Comparison of ENCODE assay signal across 19 cellular contexts in the genomic region with DNA sequence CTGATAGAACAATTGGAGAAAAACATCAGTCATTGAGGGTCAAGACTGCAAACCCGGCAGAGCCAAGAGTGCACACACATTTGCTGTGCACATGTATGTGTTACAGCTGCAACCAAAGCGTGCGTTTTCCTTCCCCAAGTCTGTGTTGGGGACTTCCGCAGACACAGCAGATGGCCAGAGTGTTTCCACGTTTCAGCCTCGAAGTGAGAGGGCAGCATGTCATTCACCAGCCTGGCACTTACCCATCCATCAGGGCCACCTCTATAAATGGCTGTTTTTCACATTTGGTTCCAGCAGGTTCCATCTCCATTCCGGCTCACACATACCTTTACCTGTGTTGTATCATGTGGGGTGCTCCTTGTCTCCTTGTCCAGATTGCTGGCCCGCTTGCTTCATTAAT.
DNase-seq lines count a peak whose midpoint lies in the region; ATAC-seq, FAIRE-seq and TF ChIP-seq lines count a peak whose summit lies in the region.
"Had no signal": no experiment of that assay in that cellular context is flagged by ENCODE, and none has a peak within 500 bp of the region (broad histone marks: within the 10 kb centered on the region; RNA-seq: fewer than 3 reads in every experiment).

No MANE protein-coding gene starts in this region.

- no peaks in the 10 kb centered on the region for H3K9me3 Mint-ChIP-seq in WTC11
- no peaks in the 10 kb centered on the region for H3K9me3 Mint-ChIP-seq in progenitor cell of endocrine pancreas (ENCODE audit: low read depth)
- H3K9me3 Mint-ChIP-seq: CD8-positive, alpha-beta memory T cell had no signal

- H3K27me3 ChIP-seq in HUES48 (ENCODE audit: control insufficient read depth, insufficient read depth, low read length) = no peaks in the 10 kb centered on the region
- peaks cover 15% of the 10 kb centered on the region for H3K27me3 ChIP-seq in iPS-15b (ENCODE audit: control insufficient read depth, insufficient read depth, low read length)

- ATAC-seq in WTC11 = peak; percentile 15
- ATAC-seq: HCT116, HepG2 had no signal

- H3K4me3 Mint-ChIP-seq in WTC11 (no peak overlapping the region), progenitor cell of endocrine pancreas (ENCODE audit: low read depth) (no peak overlapping the region)
- H3K4me3 Mint-ChIP-seq: CD8-positive, alpha-beta memory T cell had no signal

- H3K9ac ChIP-seq in HUES48 (ENCODE audit: low read depth, low read length) (no peak overlapping the region), iPS-15b (ENCODE audit: low read depth, low read length) (no peak overlapping the region)

- H3K9me3 ChIP-seq in HUES48 (ENCODE audit: control insufficient read depth, insufficient read depth, low read length) (no peaks in the 10 kb centered on the region), iPS-15b (ENCODE audit: control insufficient read depth, insufficient read depth, low read length) (no peaks in the 10 kb centered on the region)

- FAIRE-seq in H54 (lab: Jason Lieb, UNC) = peak; percentile 20
- FAIRE-seq: HepG2 had no signal

- H3K4me3 ChIP-seq in HUES48 (ENCODE audit: low read depth, low read length) (no peak overlapping the region), iPS-15b (ENCODE audit: low read depth, low read length) (peak overlapping the region; percentile 4)
- H3K4me3 ChIP-seq: SK-N-MC had no signal

- H3K36me3 Mint-ChIP-seq in WTC11 (no peaks in the 10 kb centered on the region), progenitor cell of endocrine pancreas (ENCODE audit: insufficient read depth) (no peaks in the 10 kb centered on the region)

- H3K27ac Mint-ChIP-seq in WTC11 (peak overlapping the region; percentile 77), progenitor cell of endocrine pancreas (no peak overlapping the region)
- H3K27ac Mint-ChIP-seq: CD8-positive, alpha-beta memory T cell had no signal

- peaks cover 73% of the 10 kb centered on the region for H3K4me1 Mint-ChIP-seq in WTC11
- peaks cover 1% of the 10 kb centered on the region for H3K4me1 Mint-ChIP-seq in progenitor cell of endocrine pancreas (ENCODE audit: low read depth)

- DNase-seq in H54 (ENCODE audit: insufficient read length, low spot score) = no peak
- no peak for DNase-seq in WTC11 (ENCODE audit: low spot score)
- no peak for DNase-seq in NCI-H2196 (lab: John Stamatoyannopoulos, UW; ENCODE audit: unreplicated experiment)
- no peak for DNase-seq in progenitor cell of endocrine pancreas (ENCODE audit: low spot score, unreplicated experiment)
- DNase-seq in NCI-H2196 treated with DMSO at 0.1 percent for 48 hours (lab: John Stamatoyannopoulos, UW; ENCODE audit: unreplicated experiment) = no peak
- DNase-seq: ACHN; CD8-positive, alpha-beta memory T cell; DMS79; KBM-7; NCI-H1105 treated with DMSO at 0.1 percent for 48 hours; NCI-H1930; NCI-H446 treated with DMSO at 0.1 percent for 48 hours; NCI-H774; SHP77 had no signal

- H3K36me3 ChIP-seq in HUES48 (ENCODE audit: control insufficient read depth, insufficient read depth, low read length) (no peaks in the 10 kb centered on the region), iPS-15b (ENCODE audit: control insufficient read depth, insufficient read depth, low read length) (no peaks in the 10 kb centered on the region)

- POLR2A ChIA-PET in WTC11 (lab: Charles Lee) = interaction anchor here (0.7 kb wide), 1 partner anchor 8 kb away, joined by 5 read pairs; no protein-coding TSS in a partner anchor

- TF ChIP-seq CTCF in WTC11 (IDR thresholded peaks at IDR 0.05) (no peak), progenitor cell of endocrine pancreas (IDR thresholded peaks at IDR 0.05; ENCODE audit: unreplicated experiment) (no peak)

- TF ChIP-seq POLR2A in H54 (IDR thresholded peaks at IDR 0.05; ENCODE audit: low read depth, low read length) = no peak

- CTCF ChIA-PET in WTC11 (lab: Charles Lee) = no interaction called here

- peak overlapping the region; percentile 68 for H3K27ac ChIP-seq in HUES48 (ENCODE audit: low read depth, low read length)
- H3K27ac ChIP-seq: SK-N-MC had no signal

- peaks cover 6% of the 10 kb centered on the region for H3K27me3 Mint-ChIP-seq in WTC11 (ENCODE audit: low read depth)
- H3K27me3 Mint-ChIP-seq in progenitor cell of endocrine pancreas = peaks cover 54% of the 10 kb centered on the region
- H3K27me3 Mint-ChIP-seq: CD8-positive, alpha-beta memory T cell had no signal

- H3K4me1 ChIP-seq in HUES48 (ENCODE audit: control insufficient read depth, insufficient read depth, low read length) = peaks cover 54% of the 10 kb centered on the region
- H3K4me1 ChIP-seq in iPS-15b (ENCODE audit: control insufficient read depth, insufficient read depth, low read length) = peaks cover 45% of the 10 kb centered on the region

TF ChIP-seq in WTC11, 78 proteins besides CTCF, POLR2A, EP300 and RAD21:
- TF ChIP-seq ATF1 (CRISPR knock-in tag; IDR thresholded peaks at IDR 0.05) (no peak), ELF4 (CRISPR knock-in tag; IDR thresholded peaks at IDR 0.05; ENCODE audit: low read depth) (no peak), GTF2I (CRISPR knock-in tag; conservative IDR thresholded peaks at IDR 0.05) (no peak), FOXP1 (CRISPR knock-in tag; IDR thresholded peaks at IDR 0.05; ENCODE audit: borderline replicate concordance) (no peak)
- TF ChIP-seq, protein P1, sequence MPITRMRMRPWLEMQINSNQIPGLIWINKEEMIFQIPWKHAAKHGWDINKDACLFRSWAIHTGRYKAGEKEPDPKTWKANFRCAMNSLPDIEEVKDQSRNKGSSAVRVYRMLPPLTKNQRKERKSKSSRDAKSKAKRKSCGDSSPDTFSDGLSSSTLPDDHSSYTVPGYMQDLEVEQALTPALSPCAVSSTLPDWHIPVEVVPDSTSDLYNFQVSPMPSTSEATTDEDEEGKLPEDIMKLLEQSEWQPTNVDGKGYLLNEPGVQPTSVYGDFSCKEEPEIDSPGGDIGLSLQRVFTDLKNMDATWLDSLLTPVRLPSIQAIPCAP (CRISPR knock-in tag; IDR thresholded peaks at IDR 0.05) = no peak
- TF ChIP-seq, protein P2, sequence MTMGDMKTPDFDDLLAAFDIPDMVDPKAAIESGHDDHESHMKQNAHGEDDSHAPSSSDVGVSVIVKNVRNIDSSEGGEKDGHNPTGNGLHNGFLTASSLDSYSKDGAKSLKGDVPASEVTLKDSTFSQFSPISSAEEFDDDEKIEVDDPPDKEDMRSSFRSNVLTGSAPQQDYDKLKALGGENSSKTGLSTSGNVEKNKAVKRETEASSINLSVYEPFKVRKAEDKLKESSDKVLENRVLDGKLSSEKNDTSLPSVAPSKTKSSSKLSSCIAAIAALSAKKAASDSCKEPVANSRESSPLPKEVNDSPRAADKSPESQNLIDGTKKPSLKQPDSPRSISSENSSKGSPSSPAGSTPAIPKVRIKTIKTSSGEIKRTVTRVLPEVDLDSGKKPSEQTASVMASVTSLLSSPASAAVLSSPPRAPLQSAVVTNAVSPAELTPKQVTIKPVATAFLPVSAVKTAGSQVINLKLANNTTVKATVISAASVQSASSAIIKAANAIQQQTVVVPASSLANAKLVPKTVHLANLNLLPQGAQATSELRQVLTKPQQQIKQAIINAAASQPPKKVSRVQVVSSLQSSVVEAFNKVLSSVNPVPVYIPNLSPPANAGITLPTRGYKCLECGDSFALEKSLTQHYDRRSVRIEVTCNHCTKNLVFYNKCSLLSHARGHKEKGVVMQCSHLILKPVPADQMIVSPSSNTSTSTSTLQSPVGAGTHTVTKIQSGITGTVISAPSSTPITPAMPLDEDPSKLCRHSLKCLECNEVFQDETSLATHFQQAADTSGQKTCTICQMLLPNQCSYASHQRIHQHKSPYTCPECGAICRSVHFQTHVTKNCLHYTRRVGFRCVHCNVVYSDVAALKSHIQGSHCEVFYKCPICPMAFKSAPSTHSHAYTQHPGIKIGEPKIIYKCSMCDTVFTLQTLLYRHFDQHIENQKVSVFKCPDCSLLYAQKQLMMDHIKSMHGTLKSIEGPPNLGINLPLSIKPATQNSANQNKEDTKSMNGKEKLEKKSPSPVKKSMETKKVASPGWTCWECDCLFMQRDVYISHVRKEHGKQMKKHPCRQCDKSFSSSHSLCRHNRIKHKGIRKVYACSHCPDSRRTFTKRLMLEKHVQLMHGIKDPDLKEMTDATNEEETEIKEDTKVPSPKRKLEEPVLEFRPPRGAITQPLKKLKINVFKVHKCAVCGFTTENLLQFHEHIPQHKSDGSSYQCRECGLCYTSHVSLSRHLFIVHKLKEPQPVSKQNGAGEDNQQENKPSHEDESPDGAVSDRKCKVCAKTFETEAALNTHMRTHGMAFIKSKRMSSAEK (CRISPR knock-in tag; IDR thresholded peaks at IDR 0.05; ENCODE audit: borderline replicate concordance) = no peak
